8 cellular contexts compared by ENCODE assay signal in genomic region chr9:121736147-121736721, GRCh38.
DNase-seq lines count a peak whose midpoint lies in the region; ATAC-seq, FAIRE-seq and TF ChIP-seq lines count a peak whose summit lies in the region.

No MANE protein-coding gene starts in this region.

- POLR2A ChIA-PET in endothelial cell of umbilical vein (lab: Charles Lee) = no interaction called here

- H3K27me3 ChIP-seq in endothelial cell of umbilical vein (ENCODE audit: control insufficient read depth in 2 of 2, insufficient read depth in 2 of 2, low read length in 2 of 2) = no peaks in the 10 kb centered on the region
- H3K27me3 ChIP-seq in tibial artery = no peaks in the 10 kb centered on the region

- DNase-seq in NCI-H774 (lab: John Stamatoyannopoulos, UW) = peak; percentile 45
- no peak for DNase-seq in endothelial cell of umbilical vein (ENCODE audit: low read depth, low spot score)
- peak; percentile 16 to 56 for DNase-seq in lung microvascular endothelial cell (ENCODE audit: low read depth in 2 of 2)
- peak; percentile 71 to 92 for DNase-seq in tibial artery
- no peak for DNase-seq in middle frontal gyrus (ENCODE audit: extremely low spot score, low spot score)
- no peak for DNase-seq in HK-2 (ENCODE audit: unreplicated experiment)

- peak overlapping the region in 1 of 3 experiments; percentile 18 for H3K4me3 ChIP-seq in endothelial cell of umbilical vein (replicated peaks in 1 of 3; ENCODE audit: insufficient read depth in 1 of 3, low read depth in 1 of 3, low read length in 3 of 3)
- peak overlapping the region; percentile 52 to 58 for H3K4me3 ChIP-seq in tibial artery

- H3K4me1 ChIP-seq in endothelial cell of umbilical vein (ENCODE audit: control insufficient read depth, extremely low read depth, insufficient read depth, low read length) = peaks cover 15% of the 10 kb centered on the region
- H3K4me1 ChIP-seq in tibial artery = peaks cover 4 to 87% (median 83%) of the 10 kb centered on the region in 4 donors

- no peaks in the 10 kb centered on the region for H3K9me1 ChIP-seq in endothelial cell of umbilical vein (replicated peaks; ENCODE audit: control insufficient read depth, extremely low read depth, insufficient read depth, low read length)

- BruUV-seq in endothelial cell of umbilical vein (replicated peaks; lab: Mats Ljungman, UMichigan) = no TSS peak

- TF ChIP-seq CTCF in endothelial cell of umbilical vein (IDR thresholded peaks at IDR 0.05; ENCODE audit: extremely low read depth in 1 of 2, insufficient read depth in 1 of 2, low read depth in 1 of 2, low read length in 2 of 2) = no peak
- TF ChIP-seq CTCF in tibial artery (IDR thresholded peaks at IDR 0.05) = no peak

- ATAC-seq in HG02973 (IDR thresholded peaks at IDR 0.05; ENCODE audit: unreplicated experiment) = no peak
- no peak for ATAC-seq in GM18907 (IDR thresholded peaks at IDR 0.05; ENCODE audit: unreplicated experiment)

- TF ChIP-seq POLR2A in endothelial cell of umbilical vein (IDR thresholded peaks at IDR 0.05; ENCODE audit: low read depth, low read length) = no peak

- peak overlapping the region; percentile 41 for H3K4me2 ChIP-seq in endothelial cell of umbilical vein (ENCODE audit: insufficient read depth, low read length)

- CTCF ChIA-PET in endothelial cell of umbilical vein (lab: Charles Lee) = interaction anchor here (1.2 to 2.0 kb wide), 3 partner anchors 15 to 41 kb away, joined by 3 to 7 read pairs (median 4); no protein-coding TSS in a partner anchor

- H3K9ac ChIP-seq in endothelial cell of umbilical vein (replicated peaks; ENCODE audit: extremely low read depth, insufficient read depth, low read length) = no peak overlapping the region

- intact Hi-C loops in endothelial cell of umbilical vein (cut with micrococcal nuclease) (no loop called here), tibial artery (cut with DNase I; ENCODE audit: low total_unique reads) (no loop called here)

- peak; percentile 58 for FAIRE-seq in endothelial cell of umbilical vein (lab: Jason Lieb, UNC)

- no peak overlapping the region for H2AFZ ChIP-seq in endothelial cell of umbilical vein (ENCODE audit: low read depth, low read length)

- dilution Hi-C loops in endothelial cell of umbilical vein (cut with MboI; ENCODE audit: extremely low pct_ligation_motif_present, low sequenced_read_pairs) = no loop called here

- no peaks in the 10 kb centered on the region for H3K79me2 ChIP-seq in endothelial cell of umbilical vein (ENCODE audit: control insufficient read depth, insufficient read depth, low read length)

- no peaks in the 10 kb centered on the region for H4K20me1 ChIP-seq in endothelial cell of umbilical vein (replicated peaks; ENCODE audit: control insufficient read depth, extremely low read depth, insufficient read depth, low read length)

- peaks cover 0 to 2% of the 10 kb centered on the region in 2 experiments for H3K36me3 ChIP-seq in endothelial cell of umbilical vein (ENCODE audit: control insufficient read depth in 2 of 2, extremely low read depth in 1 of 2, insufficient read depth in 2 of 2, low read length in 2 of 2)
- no peaks in the 10 kb centered on the region for H3K36me3 ChIP-seq in tibial artery

- H3K27ac ChIP-seq in endothelial cell of umbilical vein (ENCODE audit: insufficient read depth, low read depth, low read length) (no peak overlapping the region), tibial artery (peak overlapping the region; percentile 91 to 93)

- H3K9me3 ChIP-seq in endothelial cell of umbilical vein (replicated peaks; ENCODE audit: control insufficient read depth, insufficient read depth, low read length) (no peaks in the 10 kb centered on the region), tibial artery (no peaks in the 10 kb centered on the region)

TF ChIP-seq in endothelial cell of umbilical vein, 7 proteins besides CTCF, POLR2A, EP300 and RAD21:
- no peak for TF ChIP-seq FOS (IDR thresholded peaks at IDR 0.05; ENCODE audit: borderline replicate concordance, insufficient read depth, low read length)
- no peak for TF ChIP-seq JUN (IDR thresholded peaks at IDR 0.05; ENCODE audit: borderline replicate concordance, insufficient read depth, insufficient read length, low read depth)
- TF ChIP-seq EZH2 (IDR thresholded peaks at IDR 0.05; ENCODE audit: borderline replicate concordance, low read depth, low read length, severe bottlenecking) = no peak
- TF ChIP-seq MYC (IDR thresholded peaks at IDR 0.05; ENCODE audit: low read depth, low read length) = no peak

Comparison
In these comparisons a context has a peak if more than half of its experiments do, and no peak if none do; other contexts are left out.
1. DNase-seq: peak in NCI-H774 (single experiment), lung microvascular endothelial cell (2 of 2) and tibial artery (2 of 2); none in endothelial cell of umbilical vein (single experiment), middle frontal gyrus (single experiment) and HK-2 (single experiment).